ENCODE assay signal across 22 cellular contexts in genomic region chr15:52786436-52787122, GRCh38. TPM values are rescaled to one million over a fixed set of nuclear protein-coding genes. Genes with fewer than 3 reads are reported as not detected.
DNase-seq lines count a peak whose midpoint lies in the region; ATAC-seq and TF ChIP-seq lines count a peak whose summit lies in the region.
"Had no signal": no experiment of that assay in that cellular context is flagged by ENCODE, and none has a peak within 500 bp of the region (broad histone marks: within the 10 kb centered on the region; RNA-seq: fewer than 3 reads in every experiment).

No MANE protein-coding gene starts in this region.

- DNase-seq in DMS53 (lab: John Stamatoyannopoulos, UW) (peak; percentile 69), DMS53 treated with DMSO at 0.1 percent for 48 hours (lab: John Stamatoyannopoulos, UW; ENCODE audit: unreplicated experiment) (no peak), body of pancreas (peak; percentile 47 to 57 (median 54)), left kidney (ENCODE audit: low read depth, low spot score) (peak; percentile 11), osteoblast (ENCODE audit: insufficient read length, low spot score, missing footprints) (peak; percentile 89), uterus (no peak), T-helper 1 cell (no peak), H4 (ENCODE audit: low spot score) (no peak)
- DNase-seq: activated CD4-positive, alpha-beta T cell treated with anti-CD3 and anti-CD28 coated beads for 1 hour; activated CD8-positive, alpha-beta memory T cell treated with anti-CD3 and anti-CD28 coated beads, Interleukin-2, amount 50 U/mL, for 48 hours; activated naive CD4-positive, alpha-beta T cell treated with anti-CD3 and anti-CD28 coated beads for 36 hours; BE2C; hippocampal formation; left colon; MM.1S; NCI-H1694; NCI-H2227 treated with DMSO at 0.1 percent for 48 hours; SJCRH30; spleen had no signal

- H3K4me3 ChIP-seq in body of pancreas (peak overlapping the region; percentile 57 to 92), osteoblast (ENCODE audit: insufficient read depth, low read length) (no peak overlapping the region), uterus (no peak overlapping the region)
- H3K4me3 ChIP-seq: SJCRH30, thoracic aorta had no signal

- no peak overlapping the region for H2AFZ ChIP-seq in osteoblast (ENCODE audit: low read length)

- TF ChIP-seq POLR2A in body of pancreas (IDR thresholded peaks at IDR 0.05), result peak in 1 of 3 donors; percentile 13
- no peak for TF ChIP-seq POLR2A in uterus (IDR thresholded peaks at IDR 0.05)

- H3K27ac ChIP-seq in body of pancreas (peak overlapping the region; percentile 86 to 96 (median 92)), osteoblast (ENCODE audit: low read depth, low read length) (no peak overlapping the region), uterus (no peak overlapping the region)
- H3K27ac ChIP-seq: 22Rv1, SJCRH30, spleen, thoracic aorta had no signal

- intact Hi-C loops in body of pancreas (cut with DNase I) (no loop called here), uterus (cut with DNase I; ENCODE audit: low total_unique reads) (no loop called here)

- H3K79me2 ChIP-seq in osteoblast (ENCODE audit: insufficient read depth, low read length), result no peaks in the 10 kb centered on the region

- ATAC-seq in body of pancreas, result no peak
- ATAC-seq: left colon had no signal

- H3K9me3 ChIP-seq in body of pancreas (no peaks in the 10 kb centered on the region), osteoblast (ENCODE audit: low read depth, low read length) (no peaks in the 10 kb centered on the region), uterus (no peaks in the 10 kb centered on the region)
- H3K9me3 ChIP-seq: BE2C, SJCRH30, thoracic aorta had no signal

- no peak for TF ChIP-seq CTCF in body of pancreas (IDR thresholded peaks at IDR 0.05)
- no peak for TF ChIP-seq CTCF in osteoblast (IDR thresholded peaks at IDR 0.05; ENCODE audit: extremely low read depth, low read depth, low read length)
- no peak for TF ChIP-seq CTCF in uterus (IDR thresholded peaks at IDR 0.05)

- no peak overlapping the region for H3K4me2 ChIP-seq in osteoblast (ENCODE audit: insufficient read depth, low read length)

- no peaks in the 10 kb centered on the region for H3K27me3 ChIP-seq in body of pancreas
- peaks cover 88% of the 10 kb centered on the region for H3K27me3 ChIP-seq in osteoblast (ENCODE audit: insufficient read depth, low read length)
- H3K27me3 ChIP-seq in uterus, result peaks cover 8 to 70% of the 10 kb centered on the region in 2 donors
- H3K27me3 ChIP-seq: SJCRH30 had no signal

- no peaks in the 10 kb centered on the region for H3K36me3 ChIP-seq in body of pancreas (replicated peaks in 1 of 2; ENCODE audit: insufficient read depth in 1 of 2, low read depth in 2 of 2)
- no peaks in the 10 kb centered on the region for H3K36me3 ChIP-seq in osteoblast (ENCODE audit: insufficient read depth, low read length)
- no peaks in the 10 kb centered on the region for H3K36me3 ChIP-seq in uterus
- H3K36me3 ChIP-seq: BE2C, SJCRH30, spleen, thoracic aorta had no signal

- no peaks in the 10 kb centered on the region for H4K20me1 ChIP-seq in osteoblast (ENCODE audit: insufficient read depth, low read length)

- 1 to 2% methylated on average over 25 to 26 of the region's 28 CpGs for WGBS in body of pancreas, 2 donors

- H3K4me1 ChIP-seq in body of pancreas (peaks cover 45% of the 10 kb centered on the region), osteoblast (ENCODE audit: insufficient read depth, low read length) (no peaks in the 10 kb centered on the region), uterus (peaks cover 0 to 21% of the 10 kb centered on the region in 2 donors)
- H3K4me1 ChIP-seq: BE2C, SJCRH30 had no signal

RNA-seq across cellular contexts. Expression of gene ONECUT1, which starts 3.6 kb away (rescaled TPM):
- total RNA-seq in body of pancreas, result 100 to 1,000 TPM in 1 of 2 donors, 10 to 100 TPM in 1; 68.0 to 126 TPM
- not detected in 2 replicates for total RNA-seq in osteoblast
- total RNA-seq in uterus, result not detected
- total RNA-seq in H4 (2014; rRNA removed; shearing (Covaris generic)), result 0.10 TPM in 1 of 2 replicates, not detected in the other
- total RNA-seq: activated naive CD4-positive, alpha-beta T cell treated with anti-CD3 and anti-CD28 coated beads for 36 hours; left colon; pulmonary artery endothelial cell; spleen had no signal

Comparison
In these comparisons a context has a peak if more than half of its experiments do, and no peak if none do; other contexts are left out.
1. DNase-seq: peak in DMS53 (single experiment), body of pancreas (4 of 4), left kidney (single experiment) and osteoblast (single experiment); none in DMS53 treated with DMSO at 0.1 percent for 48 hours (single experiment), uterus (0 of 2), T-helper 1 cell (0 of 5) and H4 (single experiment).
2. H3K27ac ChIP-seq: peak in body of pancreas (4 of 4); none in osteoblast (single experiment) and uterus (0 of 2).
3. H3K4me3 ChIP-seq: peak in body of pancreas (2 of 2); none in osteoblast (single experiment) and uterus (0 of 2).
4. RNA of gene ONECUT1, which starts 3.6 kb away (total RNA-seq): 68.0 to 126 TPM in body of pancreas; 0.10 TPM in H4, not detected in osteoblast and not detected in uterus; every median in the first group is over 10 times any median in the second.